Comparison of ENCODE assay signal across 8 cellular contexts in the genomic region with DNA sequence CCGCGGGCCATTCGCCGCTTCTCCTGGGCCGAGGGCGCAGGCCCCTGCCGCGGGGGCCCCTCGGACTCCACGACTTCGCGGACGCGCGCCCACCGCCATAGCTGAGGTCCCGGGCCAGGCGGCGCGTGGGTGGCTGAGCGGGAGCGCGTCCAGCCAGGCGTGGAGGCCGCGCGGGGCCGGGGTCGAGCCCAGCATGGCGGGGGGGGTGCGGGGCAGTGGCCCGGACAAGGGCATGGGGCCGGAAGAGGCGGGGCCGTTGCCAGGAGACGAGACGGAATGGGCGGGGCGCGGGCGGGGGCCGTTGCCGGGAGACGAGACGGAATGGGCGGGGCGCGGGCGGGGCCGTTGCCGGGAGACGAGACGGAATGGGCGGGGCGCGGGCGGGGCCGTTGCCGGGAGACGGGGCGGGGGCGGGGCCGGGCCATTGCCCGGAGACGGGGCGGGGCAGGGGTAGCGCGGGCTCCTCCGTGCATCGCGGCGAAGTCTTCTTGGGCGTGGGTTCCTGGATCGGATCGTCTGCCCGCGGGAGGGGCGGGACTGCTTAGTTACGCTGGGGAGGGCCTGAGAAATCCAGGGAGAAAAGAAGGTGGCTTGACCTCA. TPM values are rescaled to one million over a fixed set of nuclear protein-coding genes. Genes with fewer than 3 reads are reported as not detected.
DNase-seq lines count a peak whose midpoint lies in the region; ATAC-seq, FAIRE-seq and TF ChIP-seq lines count a peak whose summit lies in the region.

No MANE protein-coding gene starts in this region.

- H3K36me3 Mint-ChIP-seq in T-helper 1 cell treated with Interleukin-12 subunit alpha and Interleukin-12 subunit beta and Interleukin-4 antibody, amounts not matched to agents 30 μg/mL and 1 μg/mL, for 36 hours (ENCODE audit: low read depth), result peaks cover 23% of the 10 kb centered on the region
- H3K36me3 Mint-ChIP-seq in progenitor cell of endocrine pancreas (ENCODE audit: insufficient read depth), result no peaks in the 10 kb centered on the region

- H3K27ac ChIP-seq in Karpas-422 (ENCODE audit: low read length) (0 out of 2 replicates have a peak overlapping the region, but pooled peaks have one; percentile 51), adipose tissue (ENCODE audit: low read depth, low read length) (peak overlapping the region; percentile 56)

- H3K36me3 ChIP-seq in Karpas-422 (ENCODE audit: insufficient read depth, low read length), result no peaks in the 10 kb centered on the region

- H3K9me3 ChIP-seq in Karpas-422 (ENCODE audit: low read length), result no peaks in the 10 kb centered on the region

- TF ChIP-seq CTCF in progenitor cell of endocrine pancreas (IDR thresholded peaks at IDR 0.05; ENCODE audit: unreplicated experiment), result no peak

- H3K4me1 ChIP-seq in Karpas-422 (ENCODE audit: low read length), result peaks cover 35% of the 10 kb centered on the region

- H3K79me2 ChIP-seq in Karpas-422 (ENCODE audit: low read length), result no peaks in the 10 kb centered on the region

- peak; percentile 42 for ATAC-seq in GM21737 (IDR thresholded peaks at IDR 0.05; ENCODE audit: unreplicated experiment)
- ATAC-seq in left cardiac atrium, result peak; percentile 83 to 93

- no peaks in the 10 kb centered on the region for H4K20me1 ChIP-seq in Karpas-422 (ENCODE audit: insufficient read depth, low read depth, low read length)

- H3K9ac ChIP-seq in Karpas-422 (ENCODE audit: low read length), result peak overlapping the region; percentile 96

- intact Hi-C loops in left cardiac atrium (cut with DNase I), result no loop called here

- no peak overlapping the region for H3K27ac Mint-ChIP-seq in T-helper 1 cell treated with Interleukin-12 subunit alpha and Interleukin-12 subunit beta and Interleukin-4 antibody, amounts not matched to agents 30 μg/mL and 1 μg/mL, for 36 hours
- H3K27ac Mint-ChIP-seq in progenitor cell of endocrine pancreas, result no peak overlapping the region

- H2AFZ ChIP-seq in Karpas-422 (ENCODE audit: low read length), result peak overlapping the region; percentile 72

- peaks cover 50% of the 10 kb centered on the region for H3K4me1 Mint-ChIP-seq in T-helper 1 cell treated with Interleukin-12 subunit alpha and Interleukin-12 subunit beta and Interleukin-4 antibody, amounts not matched to agents 30 μg/mL and 1 μg/mL, for 36 hours (ENCODE audit: low read depth)
- H3K4me1 Mint-ChIP-seq in progenitor cell of endocrine pancreas (ENCODE audit: low read depth), result peaks cover 5% of the 10 kb centered on the region

- H3K27me3 Mint-ChIP-seq in T-helper 1 cell treated with Interleukin-12 subunit alpha and Interleukin-12 subunit beta and Interleukin-4 antibody, amounts not matched to agents 30 μg/mL and 1 μg/mL, for 36 hours (ENCODE audit: low read depth), result no peaks in the 10 kb centered on the region
- H3K27me3 Mint-ChIP-seq in progenitor cell of endocrine pancreas, result peaks cover 22% of the 10 kb centered on the region

- peak overlapping the region; percentile 72 for H3K4me3 ChIP-seq in Karpas-422 (ENCODE audit: low read length)

- DNase-seq in GDM1 (lab: John Stamatoyannopoulos, UW), result peak; percentile 46
- DNase-seq in Karpas-422, result peak; percentile 91
- DNase-seq in left cardiac atrium, result peak; percentile 93
- DNase-seq in progenitor cell of endocrine pancreas (ENCODE audit: low spot score, unreplicated experiment), result peak; percentile 66
- peak; percentile 83 for DNase-seq in urothelium cell line (ENCODE audit: low spot score)

- H3K9me2 ChIP-seq in Karpas-422 (replicated peaks; ENCODE audit: insufficient read depth, low read length), result no peaks in the 10 kb centered on the region

- H3K9me3 Mint-ChIP-seq in T-helper 1 cell treated with Interleukin-12 subunit alpha and Interleukin-12 subunit beta and Interleukin-4 antibody, amounts not matched to agents 30 μg/mL and 1 μg/mL, for 36 hours, result no peaks in the 10 kb centered on the region
- no peaks in the 10 kb centered on the region for H3K9me3 Mint-ChIP-seq in progenitor cell of endocrine pancreas (ENCODE audit: low read depth)

- 1 to 3% (median 1%) methylated on average over 11 to 77 of the region's 79 CpGs for WGBS in adipose tissue, 3 donors

- H3K4me3 Mint-ChIP-seq in T-helper 1 cell treated with Interleukin-12 subunit alpha and Interleukin-12 subunit beta and Interleukin-4 antibody, amounts not matched to agents 30 μg/mL and 1 μg/mL, for 36 hours, result peak overlapping the region; percentile 80
- peak overlapping the region; percentile 70 for H3K4me3 Mint-ChIP-seq in progenitor cell of endocrine pancreas (ENCODE audit: low read depth)

- peak overlapping the region; percentile 89 for H3K4me2 ChIP-seq in Karpas-422 (ENCODE audit: low read depth, low read length, poor library complexity, severe bottlenecking)

- no peaks in the 10 kb centered on the region for H3K27me3 ChIP-seq in Karpas-422 (ENCODE audit: low read length)

- FAIRE-seq in urothelium cell line (lab: Jason Lieb, UNC), result peak; percentile 23

RNA-seq across cellular contexts. Expression of a gene that starts 14.8 kb away (rescaled TPM):
- total RNA-seq in Karpas-422 (2014; rRNA removed; shearing (Covaris generic); ENCODE audit: low replicate concordance), result 0.71 and 3.8 TPM in 2 replicates
- 10 to 100 TPM in 1 of 3 donors, 1 to 10 TPM in 2; 2.3 to 14.1 (median 3.8) TPM for polyA plus RNA-seq in adipose tissue
- 1 to 10 TPM; 2.3 to 3.8 TPM for total RNA-seq in left cardiac atrium
- total RNA-seq in progenitor cell of endocrine pancreas, result 13.7 and 16.3 TPM in 2 replicates

RNA-seq across cellular contexts. Expression of a gene that starts 24.2 kb away (rescaled TPM):
- total RNA-seq in Karpas-422 (2014; rRNA removed; shearing (Covaris generic); ENCODE audit: low replicate concordance), result not detected in 2 replicates
- under 1 TPM; 0.28 to 0.80 (median 0.56) TPM for polyA plus RNA-seq in adipose tissue
- total RNA-seq in left cardiac atrium (1 to 10 TPM; 1.3 TPM), progenitor cell of endocrine pancreas (1.2 TPM in 2 replicates)

RNA-seq across cellular contexts. Expression of a gene that starts 31.8 kb away (rescaled TPM):
- total RNA-seq in Karpas-422 (2014; rRNA removed; shearing (Covaris generic); ENCODE audit: low replicate concordance), result not detected in 2 replicates
- polyA plus RNA-seq in adipose tissue, result not detected
- total RNA-seq in left cardiac atrium (not detected), progenitor cell of endocrine pancreas (not detected in 2 replicates)

RNA-seq across cellular contexts. Expression of a gene that starts 46.8 kb away (rescaled TPM):
- 21.4 and 29.5 TPM in 2 replicates for total RNA-seq in Karpas-422 (2014; rRNA removed; shearing (Covaris generic); ENCODE audit: low replicate concordance)
- 10 to 100 TPM; 21.0 to 35.0 (median 26.8) TPM for polyA plus RNA-seq in adipose tissue
- total RNA-seq in left cardiac atrium (10 to 100 TPM; 33.6 to 36.6 TPM), progenitor cell of endocrine pancreas (63.2 and 77.0 TPM in 2 replicates)

RNA-seq across cellular contexts. Expression of a gene that starts 46.9 kb away (rescaled TPM):
- 14.0 and 38.6 TPM in 2 replicates for total RNA-seq in Karpas-422 (2014; rRNA removed; shearing (Covaris generic); ENCODE audit: low replicate concordance)
- polyA plus RNA-seq in adipose tissue, result 10 to 100 TPM; 19.8 to 43.9 (median 29.7) TPM
- total RNA-seq in left cardiac atrium (10 to 100 TPM; 34.3 to 44.6 TPM), progenitor cell of endocrine pancreas (54.2 and 56.8 TPM in 2 replicates)

Comparison
In these comparisons a context has a peak if more than half of its experiments do, and no peak if none do; other contexts are left out.
1. Peak in every context shown above with its lines: DNase-seq, ATAC-seq, H3K4me3 ChIP-seq and H3K27ac ChIP-seq.